ENCODE assay signal across 25 cellular contexts in genomic region chr1:118290046-118290445, GRCh38.
"Had no signal": no experiment of that assay in that cellular context is flagged by ENCODE, and none has a peak within 500 bp of the region (broad histone marks: within the 10 kb centered on the region; RNA-seq: fewer than 3 reads in every experiment).

No MANE protein-coding gene starts in this region.

- H3K4me3 ChIP-seq: ascending aorta, ovary, stomach, tibial nerve had no signal

- H3K4me1 ChIP-seq: ascending aorta, stomach had no signal

- H3K27ac ChIP-seq: ascending aorta, brain microvascular endothelial cell, ovary, stomach, tibial nerve had no signal

- H3K9me3 ChIP-seq: ascending aorta, ovary, stomach, tibial nerve had no signal

- DNase-seq: activated CD4-positive, alpha-beta T cell treated with anti-CD3 and anti-CD28 coated beads for 36 hours; activated CD4-positive, alpha-beta T cell treated with anti-CD3 and anti-CD28 coated beads, Interleukin-2, amount 50 U/mL, for 4 hours; activated CD4-positive, CD25-positive, alpha-beta regulatory T cell; activated naive CD4-positive, alpha-beta T cell treated with Interleukin-2 at 50 U/mL for 16 hours; activated naive CD8-positive, alpha-beta T cell treated with anti-CD3 and anti-CD28 coated beads for 36 hours; activated T-cell treated with anti-CD3 and anti-CD28 coated beads for 4 hours; activated T-cell treated with anti-CD3 and anti-CD28 coated beads, Interleukin-2, amount 50 U/mL, for 72 hours; brain microvascular endothelial cell; caudate nucleus; cortex of kidney; effector memory CD8-positive, alpha-beta T cell; erythroblast; mammary epithelial cell; naive thymus-derived CD4-positive, alpha-beta T cell; ovary; retina; stimulated activated CD4-positive, alpha-beta T cell treated with anti-CD3 and anti-CD28 coated beads, Interleukin-12 subunit alpha, Interleukin-12 subunit beta, amount 100 ng/mL, for 4 hours; stimulated activated CD4-positive, alpha-beta T cell treated with anti-CD3 and anti-CD28 coated beads, Interleukin-4, amount 100 ng/mL, for 24 hours; stomach; T-cell had no signal

- H3K36me3 ChIP-seq: ascending aorta, brain microvascular endothelial cell, ovary, stomach, tibial nerve had no signal

- H3K4me3 Mint-ChIP-seq: activated CD4-positive, alpha-beta T cell treated with anti-CD3 and anti-CD28 coated beads for 36 hours; activated naive CD8-positive, alpha-beta T cell treated with anti-CD3 and anti-CD28 coated beads for 36 hours; activated T-cell treated with anti-CD3 and anti-CD28 coated beads, Interleukin-2, amount 50 U/mL, for 72 hours; effector memory CD8-positive, alpha-beta T cell; naive thymus-derived CD4-positive, alpha-beta T cell; stimulated activated effector memory CD8-positive, alpha-beta T cell treated with anti-CD3 and anti-CD28 coated beads, Interleukin-12 subunit alpha, Interleukin-12 subunit beta, amount 100 ng/mL, for 72 hours; T-cell; T-helper 2 cell treated with Interferon-gamma antibody and Interleukin-4, amounts not matched to agents 5 μg/mL and 100 μg/mL, for 36 hours had no signal

- H3K4me1 Mint-ChIP-seq: activated CD4-positive, alpha-beta T cell treated with anti-CD3 and anti-CD28 coated beads for 36 hours; activated naive CD8-positive, alpha-beta T cell treated with anti-CD3 and anti-CD28 coated beads for 36 hours; naive thymus-derived CD4-positive, alpha-beta T cell; stimulated activated effector memory CD8-positive, alpha-beta T cell treated with anti-CD3 and anti-CD28 coated beads, Interleukin-12 subunit alpha, Interleukin-12 subunit beta, amount 100 ng/mL, for 72 hours; T-cell had no signal

- H3K27ac Mint-ChIP-seq: activated CD4-positive, alpha-beta T cell treated with anti-CD3 and anti-CD28 coated beads for 36 hours; activated naive CD8-positive, alpha-beta T cell treated with anti-CD3 and anti-CD28 coated beads for 36 hours; activated T-cell treated with anti-CD3 and anti-CD28 coated beads, Interleukin-2, amount 50 U/mL, for 72 hours; effector memory CD8-positive, alpha-beta T cell; naive thymus-derived CD4-positive, alpha-beta T cell; progenitor cell of endocrine pancreas; stimulated activated effector memory CD8-positive, alpha-beta T cell treated with anti-CD3 and anti-CD28 coated beads, Interleukin-12 subunit alpha, Interleukin-12 subunit beta, amount 100 ng/mL, for 72 hours; T-cell; T-helper 2 cell treated with Interferon-gamma antibody and Interleukin-4, amounts not matched to agents 5 μg/mL and 100 μg/mL, for 36 hours had no signal

- H3K9me3 Mint-ChIP-seq: T-helper 2 cell treated with Interferon-gamma antibody and Interleukin-4, amounts not matched to agents 5 μg/mL and 100 μg/mL, for 36 hours had no signal

- H3K27me3 Mint-ChIP-seq: activated CD4-positive, alpha-beta T cell treated with anti-CD3 and anti-CD28 coated beads for 36 hours; activated naive CD8-positive, alpha-beta T cell treated with anti-CD3 and anti-CD28 coated beads for 36 hours; effector memory CD8-positive, alpha-beta T cell; progenitor cell of endocrine pancreas; T-cell had no signal

- ATAC-seq: activated CD4-positive, alpha-beta T cell treated with anti-CD3 and anti-CD28 coated beads for 36 hours; activated T-cell treated with anti-CD3 and anti-CD28 coated beads, Interleukin-2, amount 50 U/mL, for 72 hours; effector memory CD8-positive, alpha-beta T cell; naive thymus-derived CD4-positive, alpha-beta T cell; stimulated activated effector memory CD8-positive, alpha-beta T cell treated with anti-CD3 and anti-CD28 coated beads, Interleukin-12 subunit alpha, Interleukin-12 subunit beta, amount 100 ng/mL, for 72 hours; T-cell had no signal

- H3K27me3 ChIP-seq: ascending aorta, brain microvascular endothelial cell, ovary, stomach, tibial nerve had no signal

- H3K36me3 Mint-ChIP-seq: activated naive CD8-positive, alpha-beta T cell treated with anti-CD3 and anti-CD28 coated beads for 36 hours; naive thymus-derived CD4-positive, alpha-beta T cell; stimulated activated effector memory CD8-positive, alpha-beta T cell treated with anti-CD3 and anti-CD28 coated beads, Interleukin-12 subunit alpha, Interleukin-12 subunit beta, amount 100 ng/mL, for 72 hours; T-cell had no signal
